Comparison of ENCODE assay signal across 19 cellular contexts in the genomic region with DNA sequence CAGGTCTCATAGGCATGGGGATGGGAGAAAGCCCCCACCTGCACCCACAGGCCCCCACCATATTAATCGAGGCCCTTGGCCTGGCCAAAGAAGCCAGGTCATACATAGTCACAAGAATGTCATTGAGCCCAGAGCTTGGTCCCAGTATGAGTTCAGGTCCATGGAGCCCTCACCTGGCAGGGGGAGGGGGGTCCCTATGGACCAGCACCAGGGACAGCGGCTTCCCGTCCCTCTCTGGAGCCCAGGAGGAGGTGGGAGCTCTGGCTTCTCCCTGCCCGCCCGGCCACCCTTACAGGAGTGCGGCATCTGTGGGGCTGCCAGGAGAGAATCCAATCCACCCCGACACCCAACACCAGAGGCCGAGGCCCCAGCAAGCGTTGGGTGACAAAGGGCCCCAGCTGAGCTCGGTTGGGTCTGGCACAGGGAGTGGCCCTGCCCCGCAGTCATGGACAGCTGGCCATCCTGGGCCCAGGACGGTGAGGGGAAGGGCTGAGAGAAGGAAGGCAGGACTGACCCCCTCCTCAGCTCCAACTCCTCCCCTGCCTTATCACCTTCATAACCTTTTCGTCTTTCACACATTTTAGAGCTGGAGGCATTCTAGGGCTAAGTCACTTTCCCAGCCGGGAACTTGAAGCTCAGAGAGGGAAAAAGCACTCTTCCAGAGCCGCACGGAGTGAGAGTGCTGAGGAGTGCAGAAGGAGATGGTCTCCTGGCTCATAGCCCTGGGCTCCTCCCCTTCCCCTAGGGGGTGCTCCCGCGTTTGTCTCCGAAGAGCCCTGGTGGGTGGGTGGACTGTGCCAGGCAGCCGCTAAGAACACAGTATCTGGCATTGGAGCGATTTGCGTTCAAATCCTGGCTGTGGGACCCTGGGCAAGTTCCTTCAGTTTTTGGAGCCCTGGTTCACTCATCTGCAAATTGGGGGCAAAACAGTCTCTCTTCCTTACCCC. TPM values are rescaled to one million over a fixed set of nuclear protein-coding genes. Genes with fewer than 3 reads are reported as not detected.
DNase-seq lines count a peak whose midpoint lies in the region; ATAC-seq, FAIRE-seq and TF ChIP-seq lines count a peak whose summit lies in the region.
"Had no signal": no experiment of that assay in that cellular context is flagged by ENCODE, and none has a peak within 500 bp of the region (broad histone marks: within the 10 kb centered on the region; RNA-seq: fewer than 3 reads in every experiment).

No MANE protein-coding gene starts in this region.

- H3K4me1 ChIP-seq in BLaER1 (peaks cover 94% of the 10 kb centered on the region), GM12878 (ENCODE audit: control insufficient read depth, insufficient read depth, low read length) (no peaks in the 10 kb centered on the region), neural progenitor cell (no peaks in the 10 kb centered on the region), hepatocyte (ENCODE audit: insufficient read depth) (no peaks in the 10 kb centered on the region), SJCRH30 (no peaks in the 10 kb centered on the region)

- TF ChIP-seq CTCF in GM12878 (IDR thresholded peaks at IDR 0.05 in 2 of 3, conservative IDR thresholded peaks at IDR 0.05 in 1 of 3; ENCODE audit: control insufficient read depth in 2 of 3, extremely low read depth in 1 of 3, insufficient read depth in 1 of 3, low read depth in 3 of 3, low read length in 3 of 3) (no peak), neural progenitor cell (IDR thresholded peaks at IDR 0.05) (no peak), hepatocyte (IDR thresholded peaks at IDR 0.05; ENCODE audit: poor library complexity) (no peak)

- no peak overlapping the region for H3K27ac Mint-ChIP-seq in neural progenitor cell
- H3K27ac Mint-ChIP-seq: CD4-positive, alpha-beta T cell had no signal

- H3K4me1 Mint-ChIP-seq in neural progenitor cell = no peaks in the 10 kb centered on the region

- SMC1A ChIA-PET in GM12878 (lab: Charles Lee; ENCODE audit: uncharacterized antibody, unreplicated experiment) = interaction anchor here (1.0 kb wide), 1 partner anchor 23 kb away, joined by 3 read pairs; no protein-coding TSS in a partner anchor

- WGBS in GM12878 (ENCODE audit: insufficient coverage, insufficient replicate concordance, low lambda C conversion rate, missing lambda C conversion rate) = 41% methylated on average over 21 of the region's 22 CpGs
- 64% methylated on average over 22 of the region's 22 CpGs for WGBS in hepatocyte (ENCODE audit: low lambda C conversion rate, missing lambda C conversion rate)

- H3K4me3 Mint-ChIP-seq in neural progenitor cell = no peak overlapping the region
- H3K4me3 Mint-ChIP-seq: CD4-positive, alpha-beta T cell; H9 had no signal

- TF ChIP-seq RAD21 in GM12878 (IDR thresholded peaks at IDR 0.05; ENCODE audit: insufficient read depth, low read depth, low read length) = no peak

- no peak for TF ChIP-seq EP300 in GM12878 (IDR thresholded peaks at IDR 0.05; ENCODE audit: borderline replicate concordance in 1 of 2, control insufficient read depth in 1 of 2, low read depth in 2 of 2, low read length in 2 of 2)

- H3K27me3 Mint-ChIP-seq in neural progenitor cell (ENCODE audit: insufficient read depth, low read depth) = peaks cover 13% of the 10 kb centered on the region

- RAD21 ChIA-PET in GM12878 (lab: Charles Lee; ENCODE audit: unreplicated experiment) = no interaction called here

- POLR2A ChIA-PET in GM12878 (lab: Charles Lee) = no interaction called here

- H3K27me3 ChIP-seq in BLaER1 (no peaks in the 10 kb centered on the region), H7 (ENCODE audit: control insufficient read depth, insufficient read depth, low read length) (no peaks in the 10 kb centered on the region), GM12878 (replicated peaks in 1 of 2; ENCODE audit: control insufficient read depth in 2 of 2, insufficient read depth in 2 of 2, low read length in 1 of 2) (peaks cover 0 to 3% of the 10 kb centered on the region in 2 experiments; a peak in 3 of 4 replicates), neural progenitor cell (peaks cover 26% of the 10 kb centered on the region), hepatocyte (peaks cover 16% of the 10 kb centered on the region), SJCRH30 (peaks cover 13% of the 10 kb centered on the region)

- H3K27ac ChIP-seq in BLaER1 = peak overlapping the region; percentile 96
- H3K27ac ChIP-seq in GM12878 (ENCODE audit: control insufficient read depth, insufficient read depth) = no peak overlapping the region
- no peak overlapping the region for H3K27ac ChIP-seq in neural progenitor cell
- no peak overlapping the region for H3K27ac ChIP-seq in hepatocyte
- H3K27ac ChIP-seq in SJCRH30 = no peak overlapping the region

- no peak for TF ChIP-seq POLR2A in GM12878 (IDR thresholded peaks at IDR 0.05; ENCODE audit: low read depth, low read length)

- no peaks in the 10 kb centered on the region for H3K9me3 Mint-ChIP-seq in neural progenitor cell
- H3K9me3 Mint-ChIP-seq: CD4-positive, alpha-beta T cell; H9 had no signal

- H3K4me3 ChIP-seq in BLaER1 (no peak overlapping the region), H7 (ENCODE audit: insufficient read depth, low read depth, low read length) (no peak overlapping the region), GM12878 (no peak overlapping the region), neural progenitor cell (no peak overlapping the region), hepatocyte (no peak overlapping the region), SJCRH30 (no peak overlapping the region)

- H3K9ac ChIP-seq in BLaER1 (no peak overlapping the region), GM12878 (ENCODE audit: control insufficient read depth, insufficient read depth, low read length) (no peak overlapping the region), neural progenitor cell (no peak overlapping the region)

- ATAC-seq in GM12878 (no peak), HG03378 (IDR thresholded peaks at IDR 0.05; ENCODE audit: unreplicated experiment) (no peak)
- ATAC-seq: PC-3 had no signal

- H3F3A ChIP-seq in neural progenitor cell (ENCODE audit: low read depth) = no peaks in the 10 kb centered on the region

- in situ Hi-C loops in GM12878 (cut with MboI) = no loop called here

- H3K4me2 ChIP-seq in BLaER1 = peak overlapping the region; percentile 12; the same call in 1 of the 2 replicates
- H3K4me2 ChIP-seq in GM12878 (ENCODE audit: control insufficient read depth, insufficient read depth) = no peak overlapping the region
- no peak overlapping the region for H3K4me2 ChIP-seq in neural progenitor cell
- H3K4me2 ChIP-seq in hepatocyte = no peak overlapping the region

- no peak for FAIRE-seq in GM12878 (lab: Jason Lieb, UNC)

- DNase-seq in H7 = peak; percentile 85
- no peak for DNase-seq in GM12878 (ENCODE audit: low read depth, low spot score)
- DNase-seq in neural progenitor cell (ENCODE audit: low spot score) = peak; percentile 46
- no peak for DNase-seq in activated CD4-positive, CD25-positive, alpha-beta regulatory T cell (lab: John Stamatoyannopoulos, UW)
- no peak for DNase-seq in hepatocyte (ENCODE audit: low spot score)
- DNase-seq in SJCRH30 = no peak
- DNase-seq: Calu3; CD4-positive, alpha-beta T cell; DMS79 treated with DMSO at 0.1 percent for 48 hours; GF-D8; H9; NCI-H1092; NCI-H2107; NCI-H226; NCI-H526; PC-3 had no signal

- H2AFZ ChIP-seq in GM12878 (ENCODE audit: control insufficient read depth, low read depth, low read length) = no peak overlapping the region
- H2AFZ ChIP-seq in neural progenitor cell (replicated peaks) = no peak overlapping the region
- no peak overlapping the region for H2AFZ ChIP-seq in hepatocyte

- CTCF ChIA-PET in GM12878 (lab: Yijun Ruan, JAX) = no interaction called here

- no peaks in the 10 kb centered on the region for H3K9me2 ChIP-seq in hepatocyte (replicated peaks; ENCODE audit: insufficient read depth)

- intact Hi-C loops in GM12878 (cut with micrococcal nuclease; ENCODE audit: unreplicated experiment) = no loop called here

- H4K20me1 ChIP-seq in BLaER1 (no peaks in the 10 kb centered on the region), GM12878 (ENCODE audit: control insufficient read depth, insufficient read depth) (no peaks in the 10 kb centered on the region), neural progenitor cell (ENCODE audit: low read depth) (peaks cover 8% of the 10 kb centered on the region), hepatocyte (ENCODE audit: insufficient read depth, poor library complexity, severe bottlenecking) (no peaks in the 10 kb centered on the region)

- H3K79me2 ChIP-seq in GM12878 (ENCODE audit: control insufficient read depth, insufficient read depth, low read length) (no peaks in the 10 kb centered on the region), neural progenitor cell (ENCODE audit: low read depth) (no peaks in the 10 kb centered on the region), hepatocyte (no peaks in the 10 kb centered on the region)

- BruUV-seq in GM12878 (replicated peaks; lab: Mats Ljungman, UMichigan) = no TSS peak

- H3K9me3 ChIP-seq in BLaER1 = no peaks in the 10 kb centered on the region
- no peaks in the 10 kb centered on the region for H3K9me3 ChIP-seq in GM12878 (replicated peaks; ENCODE audit: control insufficient read depth, insufficient read depth, low read length)
- no peaks in the 10 kb centered on the region for H3K9me3 ChIP-seq in neural progenitor cell (ENCODE audit: low read depth)
- H3K9me3 ChIP-seq in hepatocyte (ENCODE audit: low read depth) = no peaks in the 10 kb centered on the region
- no peaks in the 10 kb centered on the region for H3K9me3 ChIP-seq in SJCRH30 (replicated peaks)

- H3K36me3 ChIP-seq in BLaER1 (peaks cover 45% of the 10 kb centered on the region), H7 (replicated peaks; ENCODE audit: control insufficient read depth, insufficient read depth, low read length) (no peaks in the 10 kb centered on the region), GM12878 (ENCODE audit: control insufficient read depth in 2 of 2, insufficient read depth in 2 of 2, low read length in 1 of 2) (no peaks in the 10 kb centered on the region), neural progenitor cell (no peaks in the 10 kb centered on the region), hepatocyte (replicated peaks; ENCODE audit: insufficient read depth, low read depth) (no peaks in the 10 kb centered on the region), SJCRH30 (no peaks in the 10 kb centered on the region)

- no peaks in the 10 kb centered on the region for H3K36me3 Mint-ChIP-seq in neural progenitor cell

RNA-seq across cellular contexts. Expression of a gene that starts 54.6 kb away (rescaled TPM):
- 0.04 and 0.21 TPM in 2 replicates for total RNA-seq in H7 (2014; rRNA removed; shearing (Covaris generic))
- not detected in 2 replicates for total RNA-seq in GM12878 (2013; cell fraction: nucleolus; rRNA removed)
- total RNA-seq in GM12878 (2014; rRNA removed) (not detected in 2 replicates), GM12878 (2014; rRNA removed; fragmentation: Illumina TruSeq; extraction: Trizol) (not detected in 2 replicates), GM12878 (2021) (not detected in 2 replicates), neural progenitor cell (ENCODE audit: low replicate concordance) (0.03 TPM in 1 of 2 replicates, not detected in the other), hepatocyte (1.8 and 1.9 TPM in 2 replicates)
- polyA plus RNA-seq in GM12878 (2011; ENCODE audit: low read depth) = not detected
- polyA plus RNA-seq in GM12878 (2011; rRNA removed) (not detected in 2 replicates), GM12878 (2014; fragmentation: Illumina TruSeq; extraction: Trizol) (not detected in 2 replicates), GM12878 (2014; fragmentation: Nextera tagmentation; extraction: Ambion mirVana) (not detected), GM12878 (2014; rRNA removed) (not detected in 2 replicates), GM12878 (2016; fragmentation: Nextera tagmentation; extraction: Ambion mirVana) (under 1 TPM in 1 of 2 experiments, not detected in 1; 0.04 TPM), hepatocyte (0.66 and 0.75 TPM in 2 replicates)
- not detected in 2 replicates for polyA plus RNA-seq in GM12878 (2011; cell fraction: cytosol; rRNA removed)
- 0.03 TPM in 1 of 2 replicates, not detected in the other for polyA plus RNA-seq in GM12878 (2011; cell fraction: nucleus; rRNA removed)
- polyA plus RNA-seq in GM12878 (2012) = 0.04 TPM in 1 of 2 replicates, not detected in the other
- not detected in 2 replicates for polyA minus RNA-seq in GM12878 (2011; rRNA and poly(A)+ RNA removed)
- not detected in 2 replicates for polyA minus RNA-seq in GM12878 (2011; cell fraction: cytosol; rRNA and poly(A)+ RNA removed)
- polyA minus RNA-seq in GM12878 (2011; cell fraction: nucleus; rRNA and poly(A)+ RNA removed) = not detected in 2 replicates
- total RNA-seq in SJCRH30 (2014; rRNA removed; shearing (Covaris generic)) = not detected in 2 replicates
- total RNA-seq: Calu3; CD4-positive, alpha-beta T cell; HT-29; PC-3 had no signal

Comparison
In these comparisons a context has a peak if more than half of its experiments do, and no peak if none do; other contexts are left out.
1. DNase-seq: peak in H7 (single experiment) and neural progenitor cell (single experiment); none in GM12878 (single experiment), activated CD4-positive, CD25-positive, alpha-beta regulatory T cell (0 of 4), hepatocyte (single experiment) and SJCRH30 (0 of 2).